ENCODE assay signal across 19 cellular contexts in the genomic region with DNA sequence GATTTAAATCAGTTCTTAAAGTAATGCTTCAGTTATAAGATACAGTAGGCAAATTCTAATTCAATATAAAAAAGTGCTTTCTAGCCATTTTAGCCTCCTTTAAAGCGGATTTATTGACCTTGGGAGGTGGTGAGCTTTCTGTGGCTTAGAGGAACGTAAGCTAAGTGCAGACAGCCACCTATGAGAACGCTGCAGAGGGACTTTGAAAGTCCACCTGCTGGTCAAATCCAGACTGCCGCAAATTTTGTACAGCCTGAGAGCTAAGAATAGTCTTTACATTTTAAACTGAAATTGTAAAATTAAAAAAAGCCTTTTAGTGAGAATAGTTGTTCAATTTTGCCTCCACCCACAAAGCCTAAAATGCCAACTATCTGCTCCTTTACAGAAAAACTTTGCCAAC.
DNase-seq lines count a peak whose midpoint lies in the region; ATAC-seq and TF ChIP-seq lines count a peak whose summit lies in the region.
"Had no signal": no experiment of that assay in that cellular context is flagged by ENCODE, and none has a peak within 500 bp of the region (broad histone marks: within the 10 kb centered on the region; RNA-seq: fewer than 3 reads in every experiment).

No MANE protein-coding gene starts in this region.

- no peak overlapping the region for H3K27ac ChIP-seq in A673 (ENCODE audit: low read depth, low read length, poor library complexity, severe bottlenecking)
- H3K27ac ChIP-seq in Panc1 (ENCODE audit: low read length) = no peak overlapping the region
- H3K27ac ChIP-seq: HL-60, suprapubic skin had no signal

- no peak for DNase-seq in A673 (ENCODE audit: low spot score)
- DNase-seq in H7 = peak; percentile 40
- DNase-seq in Panc1 (ENCODE audit: low read depth, low spot score) = no peak
- DNase-seq in epithelial cell of proximal tubule (ENCODE audit: low read depth) = no peak
- no peak for DNase-seq in SW480 (ENCODE audit: low spot score)
- no peak for DNase-seq in activated T-cell treated with anti-CD3 and anti-CD28 coated beads, Interleukin-2, amount 50 U/mL, for 24 hours
- no peak for DNase-seq in DMS79 (lab: John Stamatoyannopoulos, UW)
- DNase-seq: activated CD4-positive, CD25-positive, alpha-beta regulatory T cell; activated CD8-positive, alpha-beta memory T cell treated with anti-CD3 and anti-CD28 coated beads for 24 hours; activated naive CD8-positive, alpha-beta T cell treated with anti-CD3 and anti-CD28 coated beads, Interleukin-2, amount 50 U/mL, for 24 hours; KG1; mucosa of descending colon; NCI-H1105 treated with DMSO at 0.1 percent for 48 hours; nucleus accumbens; Right ventricle myocardium superior; stimulated activated CD4-positive, alpha-beta T cell treated with anti-CD3 and anti-CD28 coated beads, Interleukin-4, amount 100 ng/mL, for 24 hours had no signal

- POLR2A ChIA-PET in A673 (lab: Charles Lee; ENCODE audit: low non-redundant PET) (no interaction called here), Panc1 (lab: Charles Lee) (no interaction called here)

- H3K4me1 ChIP-seq in A673 (ENCODE audit: insufficient read depth, low read length, poor library complexity, severe bottlenecking) (peaks cover 4% of the 10 kb centered on the region), Panc1 (ENCODE audit: control insufficient read depth, insufficient read depth, low read length) (no peaks in the 10 kb centered on the region; the same call in 1 of the 2 replicates)

- H3K4me3 Mint-ChIP-seq in activated T-cell treated with anti-CD3 and anti-CD28 coated beads, Interleukin-2, amount 50 U/mL, for 24 hours = no peak overlapping the region
- H3K4me3 Mint-ChIP-seq: activated naive CD8-positive, alpha-beta T cell treated with anti-CD3 and anti-CD28 coated beads, Interleukin-2, amount 50 U/mL, for 24 hours had no signal

- no peaks in the 10 kb centered on the region for H3K27me3 ChIP-seq in A673 (replicated peaks; ENCODE audit: insufficient read depth, low read depth, low read length, poor library complexity)
- H3K27me3 ChIP-seq in H7 (ENCODE audit: control insufficient read depth, insufficient read depth, low read length) = no peaks in the 10 kb centered on the region
- peaks cover 3% of the 10 kb centered on the region; the same call in 1 of the 2 replicates for H3K27me3 ChIP-seq in Panc1 (ENCODE audit: control insufficient read depth, insufficient read depth, low read length)
- H3K27me3 ChIP-seq: suprapubic skin had no signal

- in situ Hi-C loops in Panc1 (cut with HindIII; ENCODE audit: low pct_unique_long_range_greater_than_20kb, low sequenced_read_pairs) = loop anchor here (10.0 kb wide), 1 partner anchor 842 kb away; no protein-coding TSS in a partner anchor

- H3K27ac Mint-ChIP-seq in activated T-cell treated with anti-CD3 and anti-CD28 coated beads, Interleukin-2, amount 50 U/mL, for 24 hours = no peak overlapping the region
- H3K27ac Mint-ChIP-seq: activated naive CD8-positive, alpha-beta T cell treated with anti-CD3 and anti-CD28 coated beads, Interleukin-2, amount 50 U/mL, for 24 hours had no signal

- ATAC-seq in Panc1 = no peak
- no peak for ATAC-seq in GM21367 (IDR thresholded peaks at IDR 0.05; ENCODE audit: unreplicated experiment)
- ATAC-seq: activated naive CD8-positive, alpha-beta T cell treated with anti-CD3 and anti-CD28 coated beads, Interleukin-2, amount 50 U/mL, for 24 hours; mucosa of descending colon had no signal

- H3K36me3 Mint-ChIP-seq in activated T-cell treated with anti-CD3 and anti-CD28 coated beads, Interleukin-2, amount 50 U/mL, for 24 hours (ENCODE audit: low read depth) = no peaks in the 10 kb centered on the region

- intact Hi-C loops in A673 (cut with micrococcal nuclease; ENCODE audit: unreplicated experiment) (loop anchor here (10.0 kb wide), 2 partner anchors 822 to 852 kb away; no protein-coding TSS in a partner anchor), Panc1 (cut with micrococcal nuclease; ENCODE audit: unreplicated experiment) (loop anchor here (10.0 kb wide), 1 partner anchor 322 kb away; no protein-coding TSS in a partner anchor)

- peaks cover 19% of the 10 kb centered on the region for H3K27me3 Mint-ChIP-seq in activated T-cell treated with anti-CD3 and anti-CD28 coated beads, Interleukin-2, amount 50 U/mL, for 24 hours

- H3K9me3 Mint-ChIP-seq in activated T-cell treated with anti-CD3 and anti-CD28 coated beads, Interleukin-2, amount 50 U/mL, for 24 hours = no peaks in the 10 kb centered on the region
- H3K9me3 Mint-ChIP-seq: activated naive CD8-positive, alpha-beta T cell treated with anti-CD3 and anti-CD28 coated beads, Interleukin-2, amount 50 U/mL, for 24 hours had no signal

- CTCF ChIA-PET in A673 (lab: Charles Lee) (no interaction called here), Panc1 (lab: Charles Lee) (interaction anchor here (0.7 to 2.2 kb wide), 7 partner anchors 11 to 251 kb away, joined by 3 to 8 read pairs (median 3); partner anchors contain the start of gene GNG5)

- H3K9me3 ChIP-seq in A673 (ENCODE audit: low read depth, low read length, poor library complexity, severe bottlenecking) (no peaks in the 10 kb centered on the region), Panc1 (ENCODE audit: control insufficient read depth, insufficient read depth, low read depth, low read length) (no peaks in the 10 kb centered on the region)
- H3K9me3 ChIP-seq: mucosa of descending colon, suprapubic skin had no signal

- H3K4me3 ChIP-seq in A673 (ENCODE audit: low read depth, low read length, poor library complexity, severe bottlenecking) = no peak overlapping the region
- H3K4me3 ChIP-seq in H7 (ENCODE audit: insufficient read depth, low read depth, low read length) = no peak overlapping the region
- H3K4me3 ChIP-seq in Panc1 (ENCODE audit: low read depth in 2 of 2, low read length in 2 of 2) = no peak overlapping the region
- no peak overlapping the region for H3K4me3 ChIP-seq in epithelial cell of proximal tubule (ENCODE audit: low read depth, low read length)
- H3K4me3 ChIP-seq: mucosa of descending colon, suprapubic skin had no signal

- H3K36me3 ChIP-seq in A673 (ENCODE audit: insufficient read depth, low read length, poor library complexity, severe bottlenecking) (no peaks in the 10 kb centered on the region), H7 (replicated peaks; ENCODE audit: control insufficient read depth, insufficient read depth, low read length) (no peaks in the 10 kb centered on the region), Panc1 (ENCODE audit: control insufficient read depth, insufficient read depth, low read length) (no peaks in the 10 kb centered on the region)
- H3K36me3 ChIP-seq: suprapubic skin had no signal

- TF ChIP-seq CTCF in A673 (conservative IDR thresholded peaks at IDR 0.05; ENCODE audit: low read depth, low read length) (0 out of 2 replicates have a peak, but pooled peaks have one; percentile 22), Panc1 (IDR thresholded peaks at IDR 0.05) (peak; percentile 67), epithelial cell of proximal tubule (conservative IDR thresholded peaks at IDR 0.05; ENCODE audit: low read depth, low read length) (peak; percentile 38)

- peaks cover 16% of the 10 kb centered on the region for H3K4me1 Mint-ChIP-seq in activated T-cell treated with anti-CD3 and anti-CD28 coated beads, Interleukin-2, amount 50 U/mL, for 24 hours (ENCODE audit: low read depth)

- BruUV-seq in A673 (replicated peaks; lab: Mats Ljungman, UMichigan) (no TSS peak), Panc1 (replicated peaks; lab: Mats Ljungman, UMichigan) (no TSS peak)
